ENCODE assay signal across 10 cellular contexts in the genomic region with DNA sequence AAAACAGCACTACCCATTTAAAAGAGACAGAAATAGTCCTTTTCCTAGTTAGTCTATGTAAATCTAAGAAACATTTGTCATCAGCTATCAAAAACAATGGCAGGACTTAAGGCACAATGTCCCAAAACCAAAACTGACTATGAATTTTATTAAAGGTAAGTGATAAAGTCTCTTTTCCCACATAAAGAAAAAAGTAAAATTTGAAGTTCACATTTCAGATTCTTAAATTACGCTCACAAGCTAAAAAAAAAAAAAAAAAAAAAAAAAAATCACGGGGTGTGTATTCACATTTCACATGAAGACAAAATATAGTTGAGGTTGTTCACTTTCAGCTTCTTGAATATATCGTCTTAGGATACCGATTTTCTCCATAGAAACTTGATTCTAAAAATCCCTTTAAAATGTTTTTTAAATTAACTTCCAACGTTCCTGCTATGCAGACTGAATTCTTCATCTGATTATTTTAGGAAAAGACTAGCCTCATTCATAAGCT. TPM values are rescaled to one million over a fixed set of nuclear protein-coding genes. Genes with fewer than 3 reads are reported as not detected.
DNase-seq lines count a peak whose midpoint lies in the region; ATAC-seq, FAIRE-seq and TF ChIP-seq lines count a peak whose summit lies in the region.
"Had no signal": no experiment of that assay in that cellular context is flagged by ENCODE, and none has a peak within 500 bp of the region (broad histone marks: within the 10 kb centered on the region; RNA-seq: fewer than 3 reads in every experiment).

No MANE protein-coding gene starts in this region.

- POLR2A ChIA-PET in GM12878 (lab: Charles Lee): interaction anchor here (0.5 to 7.0 kb wide), 28 partner anchors 8 to 1416 kb away, joined by 3 to 49 read pairs (median 5); a partner anchor contains a TSS

- no peak overlapping the region for H3K27ac Mint-ChIP-seq in activated naive CD4-positive, alpha-beta T cell treated with anti-CD3 and anti-CD28 coated beads for 36 hours

- H3K4me3 ChIP-seq in GM12878 (peak overlapping the region; percentile 95), upper lobe of left lung (peak overlapping the region; percentile 59 to 81 (median 74))

- H3K27me3 ChIP-seq in GM12878 (replicated peaks in 1 of 2; ENCODE audit: control insufficient read depth in 2 of 2, insufficient read depth in 2 of 2, low read length in 1 of 2) (no peaks in the 10 kb centered on the region), upper lobe of left lung (no peaks in the 10 kb centered on the region)

- H2AFZ ChIP-seq in GM12878 (ENCODE audit: control insufficient read depth, low read depth, low read length): no peak overlapping the region

- peaks cover 33% of the 10 kb centered on the region for H3K4me1 Mint-ChIP-seq in activated naive CD4-positive, alpha-beta T cell treated with anti-CD3 and anti-CD28 coated beads for 36 hours (ENCODE audit: low read depth)

- peaks cover 64% of the 10 kb centered on the region for H3K79me2 ChIP-seq in GM12878 (ENCODE audit: control insufficient read depth, insufficient read depth, low read length)

- H4K20me1 ChIP-seq in GM12878 (ENCODE audit: control insufficient read depth, insufficient read depth): no peaks in the 10 kb centered on the region; the same call in 1 of the 2 replicates

- no peaks in the 10 kb centered on the region for H3K27me3 Mint-ChIP-seq in activated naive CD4-positive, alpha-beta T cell treated with anti-CD3 and anti-CD28 coated beads for 36 hours (ENCODE audit: low read depth)

- H3K4me1 ChIP-seq in GM12878 (ENCODE audit: control insufficient read depth, insufficient read depth, low read length) (peaks cover 6% of the 10 kb centered on the region; the same call in 1 of the 2 replicates), upper lobe of left lung (peaks cover 10 to 25% (median 17%) of the 10 kb centered on the region in 4 donors)

- no peak for TF ChIP-seq RAD21 in GM12878 (IDR thresholded peaks at IDR 0.05; ENCODE audit: insufficient read depth, low read depth, low read length)

- H3K9ac ChIP-seq in GM12878 (ENCODE audit: control insufficient read depth, insufficient read depth, low read length): peak overlapping the region; percentile 91

- CTCF ChIA-PET in activated naive CD4-positive, alpha-beta T cell treated with anti-CD3 and anti-CD28 coated beads for 36 hours (lab: Charles Lee): interaction anchor here (2.5 kb wide), 1 partner anchor 64 kb away, joined by 10 read pairs; no protein-coding TSS in a partner anchor
- CTCF ChIA-PET in GM12878 (lab: Yijun Ruan, JAX): interaction anchor here (0.6 to 9.6 kb wide), 15 partner anchors 12 to 1264 kb away, joined by 3 to 110 read pairs (median 9); a partner anchor contains a TSS

- TF ChIP-seq POLR2A in GM12878 (IDR thresholded peaks at IDR 0.05; ENCODE audit: low read depth, low read length): no peak
- TF ChIP-seq POLR2A in upper lobe of left lung (IDR thresholded peaks at IDR 0.05): no peak

- no peak for FAIRE-seq in GM12878 (lab: Jason Lieb, UNC)

- H3K36me3 ChIP-seq in GM12878 (ENCODE audit: control insufficient read depth in 2 of 2, insufficient read depth in 2 of 2, low read length in 1 of 2): no peaks in the 10 kb centered on the region; a peak in 1 of 4 replicates
- no peaks in the 10 kb centered on the region for H3K36me3 ChIP-seq in upper lobe of left lung

- intact Hi-C loops in activated naive CD4-positive, alpha-beta T cell treated with anti-CD3 and anti-CD28 coated beads for 36 hours (cut with micrococcal nuclease): loop anchor here (5.0 kb wide), 1 partner anchor 1732 kb away; a partner anchor contains a TSS
- intact Hi-C loops in GM12878 (cut with micrococcal nuclease; ENCODE audit: unreplicated experiment): no loop called here

- H3K4me2 ChIP-seq in GM12878 (ENCODE audit: control insufficient read depth, insufficient read depth): peak overlapping the region; percentile 65; the same call in 1 of the 2 replicates

- no peak for DNase-seq in activated naive CD4-positive, alpha-beta T cell treated with anti-CD3 and anti-CD28 coated beads for 36 hours
- no peak for DNase-seq in activated naive CD4-positive, alpha-beta T cell (lab: John Stamatoyannopoulos, UW)
- no peak for DNase-seq in GM12878 (ENCODE audit: low read depth, low spot score)
- peak; percentile 9 to 12 for DNase-seq in lung microvascular endothelial cell (ENCODE audit: low read depth in 2 of 2)
- DNase-seq in upper lobe of left lung: no peak
- no peak for DNase-seq in DMS 273 treated with DMSO at 0.1 percent for 48 hours (lab: John Stamatoyannopoulos, UW)
- DNase-seq in SIG-M5 treated with dmso at 0.1 percent for 504 hours (lab: John Stamatoyannopoulos, UW; ENCODE audit: unreplicated experiment): no peak

- 0% methylated on average over 4 of the region's 5 CpGs for WGBS in GM12878 (ENCODE audit: insufficient coverage, insufficient replicate concordance, low lambda C conversion rate, missing lambda C conversion rate)
- WGBS in upper lobe of left lung, 2 donors: 2 to 7% methylated on average over 5 of the region's 5 CpGs

- H3K27ac ChIP-seq in GM12878 (ENCODE audit: control insufficient read depth, insufficient read depth) (peak overlapping the region; percentile 89), upper lobe of left lung (peak overlapping the region; percentile 91 to 98 (median 94))

- no TSS peak for BruUV-seq in GM12878 (replicated peaks; lab: Mats Ljungman, UMichigan)

- SMC1A ChIA-PET in GM12878 (lab: Charles Lee; ENCODE audit: uncharacterized antibody, unreplicated experiment): interaction anchor here (0.9 to 7.6 kb wide), 23 partner anchors 10 to 75 kb away, joined by 3 to 114 read pairs (median 5); a partner anchor contains a TSS

- RAD21 ChIA-PET in GM12878 (lab: Charles Lee; ENCODE audit: unreplicated experiment): interaction anchor here (0.6 to 5.7 kb wide), 19 partner anchors 12 to 731 kb away, joined by 3 to 90 read pairs (median 8); a partner anchor contains a TSS

- no peaks in the 10 kb centered on the region for H3K36me3 Mint-ChIP-seq in activated naive CD4-positive, alpha-beta T cell treated with anti-CD3 and anti-CD28 coated beads for 36 hours (ENCODE audit: low read depth)

- in situ Hi-C loops in GM12878 (cut with MboI): loop anchor here (5.0 kb wide), 1 partner anchor 67 kb away; no protein-coding TSS in a partner anchor

- TF ChIP-seq EP300 in GM12878 (IDR thresholded peaks at IDR 0.05; ENCODE audit: borderline replicate concordance in 1 of 2, control insufficient read depth in 1 of 2, low read depth in 2 of 2, low read length in 2 of 2) (no peak), upper lobe of left lung (IDR thresholded peaks at IDR 0.05) (no peak)

- ATAC-seq in GM12878 (no peak), upper lobe of left lung (ENCODE audit: low FRiP score in 2 of 2) (no peak), GM21390 (IDR thresholded peaks at IDR 0.05; ENCODE audit: unreplicated experiment) (no peak)
- ATAC-seq: esophagus mucosa had no signal

- H3K9me3 Mint-ChIP-seq in activated naive CD4-positive, alpha-beta T cell treated with anti-CD3 and anti-CD28 coated beads for 36 hours: no peaks in the 10 kb centered on the region

- H3K9me3 ChIP-seq in GM12878 (replicated peaks; ENCODE audit: control insufficient read depth, insufficient read depth, low read length) (no peaks in the 10 kb centered on the region), upper lobe of left lung (no peaks in the 10 kb centered on the region)

- no peak for TF ChIP-seq CTCF in GM12878 (IDR thresholded peaks at IDR 0.05 in 2 of 3, conservative IDR thresholded peaks at IDR 0.05 in 1 of 3; ENCODE audit: control insufficient read depth in 2 of 3, extremely low read depth in 1 of 3, insufficient read depth in 1 of 3, low read depth in 3 of 3, low read length in 3 of 3)
- no peak for TF ChIP-seq CTCF in upper lobe of left lung (IDR thresholded peaks at IDR 0.05)

- peak overlapping the region; percentile 83 for H3K4me3 Mint-ChIP-seq in activated naive CD4-positive, alpha-beta T cell treated with anti-CD3 and anti-CD28 coated beads for 36 hours

RNA-seq across cellular contexts. Expression of a gene that starts 1.6 kb away (rescaled TPM):
- 10 to 100 TPM; 15.3 to 15.9 TPM for total RNA-seq in activated naive CD4-positive, alpha-beta T cell treated with anti-CD3 and anti-CD28 coated beads for 36 hours
- 302 and 308 TPM in 2 replicates for total RNA-seq in GM12878 (2013; cell fraction: nucleolus; rRNA removed)
- total RNA-seq in GM12878 (2014; rRNA removed): 24.9 and 35.0 TPM in 2 replicates
- total RNA-seq in GM12878 (2014; rRNA removed; fragmentation: Illumina TruSeq; extraction: Trizol): 37.0 and 37.7 TPM in 2 replicates
- 22.4 and 26.5 TPM in 2 replicates for total RNA-seq in GM12878 (2021)
- polyA plus RNA-seq in GM12878 (2011; ENCODE audit: low read depth): 75.0 TPM
- polyA plus RNA-seq in GM12878 (2011; rRNA removed): 160 and 283 TPM in 2 replicates
- polyA plus RNA-seq in GM12878 (2011; cell fraction: cytosol; rRNA removed): 36.4 and 65.0 TPM in 2 replicates
- 53.7 and 89.3 TPM in 2 replicates for polyA plus RNA-seq in GM12878 (2011; cell fraction: nucleus; rRNA removed)
- polyA plus RNA-seq in GM12878 (2012): 99.3 and 136 TPM in 2 replicates
- 23.3 and 28.2 TPM in 2 replicates for polyA plus RNA-seq in GM12878 (2014; fragmentation: Illumina TruSeq; extraction: Trizol)
- polyA plus RNA-seq in GM12878 (2014; fragmentation: Nextera tagmentation; extraction: Ambion mirVana): 10 to 100 TPM; 15.0 to 17.6 TPM
- 13.5 and 16.0 TPM in 2 replicates for polyA plus RNA-seq in GM12878 (2014; rRNA removed)
- 10 to 100 TPM; 31.4 to 37.4 TPM for polyA plus RNA-seq in GM12878 (2016; fragmentation: Nextera tagmentation; extraction: Ambion mirVana)
- 87.3 and 113 TPM in 2 replicates for polyA minus RNA-seq in GM12878 (2011; rRNA and poly(A)+ RNA removed)
- polyA minus RNA-seq in GM12878 (2011; cell fraction: cytosol; rRNA and poly(A)+ RNA removed): 31.3 and 35.0 TPM in 2 replicates
- polyA minus RNA-seq in GM12878 (2011; cell fraction: nucleus; rRNA and poly(A)+ RNA removed): 51.1 and 53.1 TPM in 2 replicates
- 51.9 and 105 TPM in 2 replicates for total RNA-seq in lung microvascular endothelial cell
- total RNA-seq in upper lobe of left lung: 10 to 100 TPM; 13.4 to 50.0 (median 29.5) TPM

RNA-seq across cellular contexts. Expression of a gene that starts 15.2 kb away (rescaled TPM):
- under 1 TPM; 0.72 to 0.83 TPM for total RNA-seq in activated naive CD4-positive, alpha-beta T cell treated with anti-CD3 and anti-CD28 coated beads for 36 hours
- 5.3 and 5.6 TPM in 2 replicates for total RNA-seq in GM12878 (2013; cell fraction: nucleolus; rRNA removed)
- total RNA-seq in GM12878 (2014; rRNA removed): 1.0 and 1.5 TPM in 2 replicates
- total RNA-seq in GM12878 (2014; rRNA removed; fragmentation: Illumina TruSeq; extraction: Trizol): 1.4 and 1.9 TPM in 2 replicates
- total RNA-seq in GM12878 (2021): 0.72 and 0.88 TPM in 2 replicates
- 2.8 TPM for polyA plus RNA-seq in GM12878 (2011; ENCODE audit: low read depth)
- 6.1 and 7.3 TPM in 2 replicates for polyA plus RNA-seq in GM12878 (2011; rRNA removed)
- 3.7 and 4.6 TPM in 2 replicates for polyA plus RNA-seq in GM12878 (2011; cell fraction: cytosol; rRNA removed)
- polyA plus RNA-seq in GM12878 (2011; cell fraction: nucleus; rRNA removed): 4.7 and 5.1 TPM in 2 replicates
- 3.5 and 3.7 TPM in 2 replicates for polyA plus RNA-seq in GM12878 (2012)
- polyA plus RNA-seq in GM12878 (2014; fragmentation: Illumina TruSeq; extraction: Trizol): 2.1 and 2.6 TPM in 2 replicates
- polyA plus RNA-seq in GM12878 (2014; fragmentation: Nextera tagmentation; extraction: Ambion mirVana): 1 to 10 TPM; 1.5 to 2.6 TPM
- 1.4 and 2.6 TPM in 2 replicates for polyA plus RNA-seq in GM12878 (2014; rRNA removed)
- 1 to 10 TPM; 1.1 to 1.9 TPM for polyA plus RNA-seq in GM12878 (2016; fragmentation: Nextera tagmentation; extraction: Ambion mirVana)
- 2.0 and 2.5 TPM in 2 replicates for polyA minus RNA-seq in GM12878 (2011; rRNA and poly(A)+ RNA removed)
- polyA minus RNA-seq in GM12878 (2011; cell fraction: cytosol; rRNA and poly(A)+ RNA removed): 2.7 TPM in 1 of 2 replicates, not detected in the other
- 0.73 and 1.3 TPM in 2 replicates for polyA minus RNA-seq in GM12878 (2011; cell fraction: nucleus; rRNA and poly(A)+ RNA removed)
- 1.2 and 1.7 TPM in 2 replicates for total RNA-seq in lung microvascular endothelial cell
- total RNA-seq in upper lobe of left lung: 1 to 10 TPM; 1.0 to 4.6 (median 2.7) TPM
- total RNA-seq: M059J had no signal

Comparison
In these comparisons a context has a peak if more than half of its experiments do, and no peak if none do; other contexts are left out.
1. DNase-seq: peak in lung microvascular endothelial cell (2 of 2); none in activated naive CD4-positive, alpha-beta T cell treated with anti-CD3 and anti-CD28 coated beads for 36 hours (single experiment), activated naive CD4-positive, alpha-beta T cell (0 of 4), GM12878 (single experiment), upper lobe of left lung (0 of 2), DMS 273 treated with DMSO at 0.1 percent for 48 hours (single experiment) and SIG-M5 treated with dmso at 0.1 percent for 504 hours (single experiment).